Comparison of ENCODE assay signal across 1 cellular context in the genomic region with DNA sequence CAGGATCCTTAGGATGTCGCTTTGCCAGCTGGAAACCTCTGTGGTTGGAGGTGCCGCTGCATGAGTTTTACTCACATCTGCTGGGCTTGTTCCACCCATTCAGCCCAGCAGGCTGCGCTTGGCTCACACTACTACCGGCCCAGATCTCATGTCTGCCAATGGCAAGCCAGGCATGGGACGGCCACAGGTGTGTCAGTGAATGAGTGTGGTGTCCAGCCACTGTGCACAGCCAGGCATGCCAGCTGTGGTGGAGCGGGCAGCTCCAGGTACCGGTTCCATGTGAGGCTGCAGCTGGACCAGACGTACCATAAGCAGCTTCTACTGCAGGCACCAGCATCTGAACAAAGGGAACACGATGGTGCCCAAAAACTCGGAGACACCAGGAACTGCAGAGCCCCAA.
TF ChIP-seq lines count a peak whose summit lies in the region.

No MANE protein-coding gene starts in this region.

TF ChIP-seq in IMR-90, 13 proteins besides CTCF, POLR2A, EP300 and RAD21 (continued from another document):
- TF ChIP-seq MAZ (IDR thresholded peaks at IDR 0.05; ENCODE audit: borderline replicate concordance, low read depth, low read length) (no peak), SMC3 (IDR thresholded peaks at IDR 0.05; ENCODE audit: low read depth, low read length) (no peak), RFX5 (IDR thresholded peaks at IDR 0.05; ENCODE audit: low read depth, low read length) (no peak), CHD1 (IDR thresholded peaks at IDR 0.05; ENCODE audit: low read depth, low read length) (no peak), MXI1 (IDR thresholded peaks at IDR 0.05; ENCODE audit: borderline replicate concordance, low read depth, low read length) (no peak), FOS (IDR thresholded peaks at IDR 0.05; ENCODE audit: low read depth, low read length) (no peak), BHLHE40 (IDR thresholded peaks at IDR 0.05; ENCODE audit: low read depth, low read length) (no peak), USF2 (IDR thresholded peaks at IDR 0.05; ENCODE audit: low read depth, low read length) (no peak), CEBPB (IDR thresholded peaks at IDR 0.05; ENCODE audit: low read depth, low read length) (no peak), MAFK (IDR thresholded peaks at IDR 0.05; ENCODE audit: low read depth, low read length) (no peak)
